8 cellular contexts compared by ENCODE assay signal in genomic region chr11:9462172-9462799, GRCh38. TPM values are rescaled to one million over a fixed set of nuclear protein-coding genes. Genes with fewer than 3 reads are reported as not detected.
DNase-seq lines count a peak whose midpoint lies in the region; ATAC-seq and TF ChIP-seq lines count a peak whose summit lies in the region.

No MANE protein-coding gene starts in this region.

- H3K36me3 ChIP-seq in DOHH2 (ENCODE audit: control insufficient read depth, low read length) (peaks cover 22% of the 10 kb centered on the region), PC-3 (ENCODE audit: low read depth, low read length) (no peaks in the 10 kb centered on the region)

- H3K9me3 ChIP-seq in DOHH2 (ENCODE audit: control insufficient read depth, insufficient read depth, low read length) (no peaks in the 10 kb centered on the region), PC-3 (ENCODE audit: low read length) (no peaks in the 10 kb centered on the region)

- H3K27ac ChIP-seq in DOHH2 (ENCODE audit: low read depth, low read length): peak overlapping the region; percentile 98
- peak overlapping the region; percentile 98; the same call in 1 of the 2 replicates for H3K27ac ChIP-seq in PC-3 (ENCODE audit: low read length)
- peak overlapping the region; percentile 99 for H3K27ac ChIP-seq in epithelial cell of prostate

- H3K27me3 ChIP-seq in DOHH2 (ENCODE audit: control insufficient read depth, low read length): no peaks in the 10 kb centered on the region
- no peaks in the 10 kb centered on the region for H3K27me3 ChIP-seq in PC-3 (ENCODE audit: low read length)

- BruUV-seq in PC-3 (replicated peaks; lab: Mats Ljungman, UMichigan): no TSS peak

- no peak overlapping the region for H2AFZ ChIP-seq in PC-3 (ENCODE audit: low read length)

- peaks cover 29% of the 10 kb centered on the region for H3K4me1 Mint-ChIP-seq in osteocyte (ENCODE audit: unreplicated experiment)

- CTCF ChIA-PET in PC-3 (lab: Charles Lee): interaction anchor here (0.5 to 1.0 kb wide), 3 partner anchors 44 to 520 kb away, joined by 3 to 5 read pairs (median 5); no protein-coding TSS in a partner anchor

- H3K9me2 ChIP-seq in DOHH2 (replicated peaks; ENCODE audit: control insufficient read depth, low read length) (no peaks in the 10 kb centered on the region), PC-3 (replicated peaks; ENCODE audit: low read length) (no peaks in the 10 kb centered on the region)

- peak overlapping the region; percentile 84 for H3K4me3 Mint-ChIP-seq in osteocyte (ENCODE audit: unreplicated experiment)

- POLR2A ChIA-PET in PC-3 (lab: Charles Lee; ENCODE audit: unreplicated experiment): no interaction called here

- TF ChIP-seq CTCF in DOHH2 (IDR thresholded peaks at IDR 0.05; ENCODE audit: low read depth, low read length, poor library complexity, severe bottlenecking) (no peak), PC-3 (conservative IDR thresholded peaks at IDR 0.05; ENCODE audit: low read depth, low read length) (no peak), osteocyte (IDR thresholded peaks at IDR 0.05) (no peak)

- DNase-seq in PC-3 (no peak), epithelial cell of prostate (ENCODE audit: low read depth, low spot score) (no peak), osteocyte (ENCODE audit: extremely low spot score, unreplicated experiment) (no peak), dedifferentiated amniotic fluid mesenchymal stem cell (ENCODE audit: extremely low spot score) (no peak), Ammon's horn (ENCODE audit: low spot score) (no peak)

- H4K20me1 ChIP-seq in DOHH2 (ENCODE audit: control insufficient read depth, insufficient read depth, low read depth, low read length) (0 out of 2 replicates have a peak, but pooled peaks cover 2% of the 10 kb centered on the region), PC-3 (ENCODE audit: low read length) (no peaks in the 10 kb centered on the region)

- H3K36me3 Mint-ChIP-seq in osteocyte (ENCODE audit: unreplicated experiment): peaks cover 2% of the 10 kb centered on the region

- no peak for ATAC-seq in PC-3
- ATAC-seq in HG03139 (IDR thresholded peaks at IDR 0.05; ENCODE audit: unreplicated experiment): no peak
- no peak for ATAC-seq in GM19452 (IDR thresholded peaks at IDR 0.05; ENCODE audit: unreplicated experiment)

- peak overlapping the region; percentile 96 for H3K27ac Mint-ChIP-seq in osteocyte (ENCODE audit: unreplicated experiment)

- H3K27me3 Mint-ChIP-seq in osteocyte (ENCODE audit: unreplicated experiment): no peaks in the 10 kb centered on the region

- H3K4me3 ChIP-seq in DOHH2 (ENCODE audit: low read length) (peak overlapping the region; percentile 80), PC-3 (ENCODE audit: low read length) (peak overlapping the region; percentile 81)

- H3K4me1 ChIP-seq in DOHH2 (ENCODE audit: control insufficient read depth, low read length) (peaks cover 22% of the 10 kb centered on the region), PC-3 (ENCODE audit: insufficient read depth, low read length) (peaks cover 18% of the 10 kb centered on the region)

- intact Hi-C loops in PC-3 (cut with micrococcal nuclease): no loop called here

- no peaks in the 10 kb centered on the region for H3K9me3 Mint-ChIP-seq in osteocyte (ENCODE audit: unreplicated experiment)

- peak overlapping the region; percentile 100 for H3K9ac ChIP-seq in PC-3 (ENCODE audit: low read length)

- H3K79me2 ChIP-seq in DOHH2 (ENCODE audit: control insufficient read depth, low read length): peaks cover 78% of the 10 kb centered on the region
- H3K79me2 ChIP-seq in PC-3 (ENCODE audit: low read length): peaks cover 63% of the 10 kb centered on the region

- H3F3A ChIP-seq in DOHH2 (ENCODE audit: control insufficient read depth, insufficient read depth) (peaks cover 19% of the 10 kb centered on the region), PC-3 (ENCODE audit: low read length, unreplicated experiment) (peaks cover 6% of the 10 kb centered on the region)

- H3K4me2 ChIP-seq in DOHH2 (ENCODE audit: low read length) (peak overlapping the region; percentile 73), PC-3 (ENCODE audit: low read length) (peak overlapping the region; percentile 90)

RNA-seq across cellular contexts. Expression of gene ZNF143, which starts 1.5 kb away (rescaled TPM):
- total RNA-seq in PC-3 (2014; rRNA removed) (21.8 and 33.9 TPM in 2 replicates), osteocyte (22.1 and 26.8 TPM in 2 replicates)
